In the genomic region with DNA sequence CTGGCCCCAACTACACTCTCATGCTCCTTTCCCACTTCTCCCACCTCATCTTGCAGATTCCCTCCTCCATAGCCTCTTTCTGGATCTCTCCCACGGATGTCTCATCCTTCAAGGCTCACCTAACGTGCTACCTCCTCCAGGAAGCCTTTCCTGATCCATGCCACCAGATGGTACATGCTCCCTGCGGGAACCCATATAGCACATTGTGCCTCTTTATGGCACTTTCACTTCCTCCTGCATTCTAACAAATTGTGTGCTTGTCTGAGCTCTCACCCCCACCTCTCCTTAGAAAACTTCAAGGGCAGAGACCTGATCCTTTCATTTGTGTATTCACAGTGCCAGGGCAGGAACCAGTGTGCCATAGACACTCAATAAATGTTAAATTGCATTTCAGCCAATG, we compare ENCODE assay signal across 14 cellular contexts.
"Had no signal": no experiment of that assay in that cellular context is flagged by ENCODE, and none has a peak within 500 bp of the region (broad histone marks: within the 10 kb centered on the region; RNA-seq: fewer than 3 reads in every experiment).

No MANE protein-coding gene starts in this region.

- H3K27ac ChIP-seq: dorsolateral prefrontal cortex, transverse colon had no signal

- H3K27ac Mint-ChIP-seq: activated CD4-positive, alpha-beta T cell treated with anti-CD3 and anti-CD28 coated beads, Interleukin-2, amount 10 ng/mL, durations not matched to agents 24 days and 14 days; activated naive CD4-positive, alpha-beta T cell treated with anti-CD3 and anti-CD28 coated beads for 36 hours; progenitor cell of endocrine pancreas; stimulated activated effector memory CD8-positive, alpha-beta T cell treated with anti-CD3 and anti-CD28 coated beads, Interleukin-12 subunit alpha, Interleukin-12 subunit beta, amount 100 ng/mL, for 72 hours; WTC11 had no signal

- H3K36me3 ChIP-seq: transverse colon had no signal

- DNase-seq: activated CD4-positive, alpha-beta T cell treated with anti-CD3 and anti-CD28 coated beads, Interleukin-2, amount 10 ng/mL, durations not matched to agents 24 days and 14 days; activated CD8-positive, alpha-beta memory T cell treated with anti-CD3 and anti-CD28 coated beads for 24 hours; activated naive CD4-positive, alpha-beta T cell treated with anti-CD3 and anti-CD28 coated beads for 36 hours; dorsolateral prefrontal cortex; hypothalamus; kidney glomerular epithelial cell; right cardiac atrium; transverse colon had no signal

- FAIRE-seq: astrocyte had no signal

- H3K4me3 ChIP-seq: dorsolateral prefrontal cortex, smooth muscle cell, transverse colon had no signal

- H3K9me3 ChIP-seq: transverse colon had no signal

- ATAC-seq: esophagus mucosa; right cardiac atrium; stimulated activated effector memory CD8-positive, alpha-beta T cell treated with anti-CD3 and anti-CD28 coated beads, Interleukin-12 subunit alpha, Interleukin-12 subunit beta, amount 100 ng/mL, for 72 hours; WTC11 had no signal

- H3K9me3 Mint-ChIP-seq: activated naive CD4-positive, alpha-beta T cell treated with anti-CD3 and anti-CD28 coated beads for 36 hours; stimulated activated effector memory CD8-positive, alpha-beta T cell treated with anti-CD3 and anti-CD28 coated beads, Interleukin-12 subunit alpha, Interleukin-12 subunit beta, amount 100 ng/mL, for 72 hours; WTC11 had no signal

- H3K36me3 Mint-ChIP-seq: stimulated activated effector memory CD8-positive, alpha-beta T cell treated with anti-CD3 and anti-CD28 coated beads, Interleukin-12 subunit alpha, Interleukin-12 subunit beta, amount 100 ng/mL, for 72 hours; WTC11 had no signal

- H3K4me3 Mint-ChIP-seq: activated CD4-positive, alpha-beta T cell treated with anti-CD3 and anti-CD28 coated beads, Interleukin-2, amount 10 ng/mL, durations not matched to agents 24 days and 14 days; activated naive CD4-positive, alpha-beta T cell treated with anti-CD3 and anti-CD28 coated beads for 36 hours; stimulated activated effector memory CD8-positive, alpha-beta T cell treated with anti-CD3 and anti-CD28 coated beads, Interleukin-12 subunit alpha, Interleukin-12 subunit beta, amount 100 ng/mL, for 72 hours; WTC11 had no signal
